ENCODE assay signal across 13 cellular contexts in the genomic region with DNA sequence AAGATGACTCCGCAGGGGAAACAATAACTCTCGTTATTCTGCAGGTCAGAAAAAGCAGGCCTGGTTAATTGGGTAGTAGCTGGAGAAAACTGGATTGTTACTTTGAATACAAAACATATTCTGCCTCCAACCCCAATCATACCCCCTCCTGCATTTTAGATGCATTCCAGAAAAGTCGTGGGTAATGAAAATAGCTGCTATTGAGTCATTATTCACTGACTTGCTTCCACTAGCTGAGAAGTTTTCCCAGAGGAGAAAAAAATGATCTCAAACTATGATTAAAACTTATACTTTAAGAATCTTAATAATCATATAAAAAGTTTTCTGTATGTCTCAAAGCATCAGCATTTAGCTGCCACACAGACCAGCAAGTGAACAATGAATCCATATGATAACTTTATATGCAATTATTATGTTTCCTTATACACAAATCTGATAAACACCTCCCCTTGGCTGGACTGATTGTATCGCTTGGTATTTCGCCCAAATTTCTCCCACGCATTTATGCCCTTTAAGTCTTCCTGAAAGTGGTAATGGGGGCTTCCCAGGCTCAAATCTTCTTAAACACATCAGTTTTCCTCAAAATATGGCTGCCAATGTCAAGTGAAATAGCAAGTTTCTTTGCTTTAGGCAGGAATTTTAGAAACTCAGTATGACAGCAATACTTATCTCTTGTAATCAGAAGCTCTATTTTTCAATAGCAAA.
"Had no signal": no experiment of that assay in that cellular context is flagged by ENCODE, and none has a peak within 500 bp of the region (broad histone marks: within the 10 kb centered on the region; RNA-seq: fewer than 3 reads in every experiment).

No MANE protein-coding gene starts in this region.

- DNase-seq: activated CD4-positive, alpha-beta T cell treated with anti-CD3 and anti-CD28 coated beads, Interleukin-2, amount 50 U/mL, for 1 hour; activated T-cell treated with anti-CD3 and anti-CD28 coated beads, Interleukin-2, amount 50 U/mL, for 4 hours; dorsolateral prefrontal cortex; kidney glomerular epithelial cell; stimulated activated CD4-positive, alpha-beta T cell treated with anti-CD3 and anti-CD28 coated beads, Interleukin-4, amount 100 ng/mL, for 1 hour; stimulated activated CD8-positive, alpha-beta memory T cell treated with anti-CD3 and anti-CD28 coated beads, Interleukin-4, amount 100 ng/mL, for 48 hours; stimulated activated naive CD8-positive, alpha-beta T cell treated with anti-CD3 and anti-CD28 coated beads, Interleukin-15, Interleukin-2, amounts not matched to agents 100 U/mL and 50 U/mL, for 24 hours; upper lobe of right lung had no signal

- H3K4me3 Mint-ChIP-seq: activated T-cell treated with anti-CD3 and anti-CD28 coated beads, Interleukin-2, amount 50 U/mL, for 4 hours; central memory CD8-positive, alpha-beta T cell; T-helper 1 cell treated with Interleukin-12 subunit alpha and Interleukin-12 subunit beta and Interleukin-4 antibody, amounts not matched to agents 30 μg/mL and 1 μg/mL, for 36 hours had no signal

- H3K4me1 Mint-ChIP-seq: central memory CD8-positive, alpha-beta T cell had no signal

- H3K27me3 Mint-ChIP-seq: central memory CD8-positive, alpha-beta T cell had no signal

- H3K9me3 Mint-ChIP-seq: activated T-cell treated with anti-CD3 and anti-CD28 coated beads, Interleukin-2, amount 50 U/mL, for 4 hours; central memory CD8-positive, alpha-beta T cell; T-helper 1 cell treated with Interleukin-12 subunit alpha and Interleukin-12 subunit beta and Interleukin-4 antibody, amounts not matched to agents 30 μg/mL and 1 μg/mL, for 36 hours had no signal

- H3K9me3 ChIP-seq: ascending aorta, esophagus muscularis mucosa, gastroesophageal sphincter, upper lobe of right lung had no signal

- H3K27ac ChIP-seq: ascending aorta, dorsolateral prefrontal cortex, esophagus muscularis mucosa, gastroesophageal sphincter, upper lobe of right lung had no signal

- H3K36me3 ChIP-seq: ascending aorta, esophagus muscularis mucosa, gastroesophageal sphincter, upper lobe of right lung had no signal

- H3K4me3 ChIP-seq: ascending aorta, dorsolateral prefrontal cortex, esophagus muscularis mucosa, gastroesophageal sphincter, upper lobe of right lung had no signal

- H3K27ac Mint-ChIP-seq: T-helper 1 cell treated with Interleukin-12 subunit alpha and Interleukin-12 subunit beta and Interleukin-4 antibody, amounts not matched to agents 30 μg/mL and 1 μg/mL, for 36 hours had no signal
